In the genomic region with DNA sequence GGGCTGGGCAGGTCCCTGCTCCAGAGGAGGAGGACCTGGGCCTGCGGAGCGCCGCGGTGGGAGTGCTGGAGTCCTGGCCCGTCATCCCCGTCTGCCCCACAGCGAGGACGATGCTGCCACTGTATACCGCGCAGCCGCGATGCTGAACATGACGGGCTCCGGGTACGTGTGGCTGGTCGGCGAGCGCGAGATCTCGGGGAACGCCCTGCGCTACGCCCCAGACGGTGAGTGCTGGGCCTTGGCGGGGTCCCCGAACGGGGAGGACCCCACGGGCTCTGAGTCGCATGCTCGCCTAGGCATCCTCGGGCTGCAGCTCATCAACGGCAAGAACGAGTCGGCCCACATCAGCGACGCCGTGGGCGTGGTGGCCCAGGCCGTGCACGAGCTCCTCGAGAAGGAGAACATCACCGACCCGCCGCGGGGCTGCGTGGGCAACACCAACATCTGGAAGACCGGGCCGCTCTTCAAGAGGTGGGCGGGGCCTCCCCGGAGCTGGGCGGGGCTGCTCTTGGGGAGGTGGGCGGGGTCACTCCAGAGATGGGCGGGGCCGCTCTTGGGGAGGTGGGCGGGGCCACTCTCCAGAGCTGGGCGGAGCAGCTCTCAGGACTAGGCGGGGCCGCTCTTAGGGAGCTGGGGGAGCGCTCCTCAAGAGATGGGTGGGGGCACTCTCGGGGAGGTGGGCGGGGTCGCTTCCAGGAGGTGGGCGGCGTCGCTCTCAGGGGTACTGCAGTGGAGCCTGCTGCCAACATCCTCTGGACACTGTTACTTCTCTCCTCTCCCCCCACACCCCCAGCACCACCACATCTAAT, we compare ENCODE assay signal across 9 cellular contexts. TPM values are rescaled to one million over a fixed set of nuclear protein-coding genes. Genes with fewer than 3 reads are reported as not detected.
DNase-seq lines count a peak whose midpoint lies in the region; ATAC-seq, FAIRE-seq and TF ChIP-seq lines count a peak whose summit lies in the region.
"Had no signal": no experiment of that assay in that cellular context is flagged by ENCODE, and none has a peak within 500 bp of the region (broad histone marks: within the 10 kb centered on the region; RNA-seq: fewer than 3 reads in every experiment).

No MANE protein-coding gene starts in this region.

- no peaks in the 10 kb centered on the region for H3F3A ChIP-seq in SK-N-SH (replicated peaks; ENCODE audit: insufficient read depth)

- peaks cover 0 to 3% of the 10 kb centered on the region in 2 experiments; a peak in 1 of 4 replicates for H3K4me1 ChIP-seq in SK-N-SH (ENCODE audit: control insufficient read depth in 1 of 2, insufficient read depth in 2 of 2, low read depth in 1 of 2, low read length in 1 of 2)
- no peaks in the 10 kb centered on the region for H3K4me1 ChIP-seq in endothelial cell of umbilical vein (ENCODE audit: control insufficient read depth, extremely low read depth, insufficient read depth, low read length)
- H3K4me1 ChIP-seq in skeletal muscle satellite cell (ENCODE audit: control insufficient read depth, insufficient read depth, low read length), result peaks cover 4% of the 10 kb centered on the region

- TF ChIP-seq EP300 in SK-N-SH (IDR thresholded peaks at IDR 0.05; ENCODE audit: borderline replicate concordance in 1 of 2, low read depth in 1 of 2, low read length in 1 of 2), result no peak

- no peak for TF ChIP-seq CTCF in SK-N-SH (IDR thresholded peaks at IDR 0.05)
- no peak for TF ChIP-seq CTCF in endothelial cell of umbilical vein (IDR thresholded peaks at IDR 0.05; ENCODE audit: extremely low read depth in 1 of 2, insufficient read depth in 1 of 2, low read depth in 1 of 2, low read length in 2 of 2)

- no peaks in the 10 kb centered on the region for H3K27me3 ChIP-seq in SK-N-SH (ENCODE audit: insufficient read depth)
- H3K27me3 ChIP-seq in endothelial cell of umbilical vein (ENCODE audit: control insufficient read depth in 2 of 2, insufficient read depth in 2 of 2, low read length in 2 of 2), result peaks cover 2 to 14% of the 10 kb centered on the region in 2 experiments
- peaks cover 55% of the 10 kb centered on the region for H3K27me3 ChIP-seq in skeletal muscle satellite cell (ENCODE audit: control insufficient read depth, insufficient read depth, low read length)

- no peak for ATAC-seq in SK-N-SH treated with all-trans-retinoic acid at 6 μM for 48 hours

- no peak for TF ChIP-seq POLR2A in endothelial cell of umbilical vein (IDR thresholded peaks at IDR 0.05; ENCODE audit: low read depth, low read length)

- H3K4me2 ChIP-seq in SK-N-SH (no peak overlapping the region), endothelial cell of umbilical vein (ENCODE audit: insufficient read depth, low read length) (no peak overlapping the region), skeletal muscle satellite cell (ENCODE audit: low read length) (peak overlapping the region; percentile 91)

- no peaks in the 10 kb centered on the region for H3K9me2 ChIP-seq in SK-N-SH

- H3K4me3 ChIP-seq in SK-N-SH (ENCODE audit: low read depth in 2 of 2, low read length in 1 of 2) (no peak overlapping the region), endothelial cell of umbilical vein (replicated peaks in 1 of 3; ENCODE audit: insufficient read depth in 1 of 3, low read depth in 1 of 3, low read length in 3 of 3) (no peak overlapping the region), skeletal muscle satellite cell (ENCODE audit: low read length) (peak overlapping the region; percentile 62)

- H3K9me3 ChIP-seq in SK-N-SH, result no peaks in the 10 kb centered on the region
- no peaks in the 10 kb centered on the region for H3K9me3 ChIP-seq in endothelial cell of umbilical vein (replicated peaks; ENCODE audit: control insufficient read depth, insufficient read depth, low read length)
- no peaks in the 10 kb centered on the region for H3K9me3 ChIP-seq in skeletal muscle satellite cell (replicated peaks; ENCODE audit: low read length)

- no peak for FAIRE-seq in endothelial cell of umbilical vein (lab: Jason Lieb, UNC)
- FAIRE-seq in RCC 7860 (lab: Jason Lieb, UNC), result no peak
- FAIRE-seq: endometrium had no signal

- dilution Hi-C loops in endothelial cell of umbilical vein (cut with MboI; ENCODE audit: extremely low pct_ligation_motif_present, low sequenced_read_pairs), result no loop called here

- H3K9ac ChIP-seq in SK-N-SH (no peak overlapping the region), endothelial cell of umbilical vein (replicated peaks; ENCODE audit: extremely low read depth, insufficient read depth, low read length) (no peak overlapping the region), skeletal muscle satellite cell (ENCODE audit: low read depth, low read length) (no peak overlapping the region)

- WGBS in SK-N-SH (ENCODE audit: low lambda C conversion rate), result 82% methylated on average over 35 of the region's 65 CpGs

- POLR2A ChIA-PET in SK-N-SH (lab: Yijun Ruan, JAX), result interaction anchor here (0.7 kb wide), 1 partner anchor 394 kb away, joined by 3 read pairs; no protein-coding TSS in a partner anchor
- POLR2A ChIA-PET in endothelial cell of umbilical vein (lab: Charles Lee), result interaction anchor here (0.6 to 1.3 kb wide), 3 partner anchors 84 to 146 kb away, joined by 4 to 6 read pairs (median 5); a partner anchor contains a TSS

- no peak overlapping the region for H3K27ac ChIP-seq in SK-N-SH (ENCODE audit: low read depth in 2 of 2, low read length in 1 of 2)
- H3K27ac ChIP-seq in endothelial cell of umbilical vein (ENCODE audit: insufficient read depth, low read depth, low read length), result no peak overlapping the region

- H2AFZ ChIP-seq in SK-N-SH (ENCODE audit: low read depth), result no peak overlapping the region
- peak overlapping the region; percentile 44 for H2AFZ ChIP-seq in endothelial cell of umbilical vein (ENCODE audit: low read depth, low read length)

- H4K20me1 ChIP-seq in SK-N-SH (ENCODE audit: insufficient read depth) (no peaks in the 10 kb centered on the region), endothelial cell of umbilical vein (replicated peaks; ENCODE audit: control insufficient read depth, extremely low read depth, insufficient read depth, low read length) (no peaks in the 10 kb centered on the region)

- no peaks in the 10 kb centered on the region for H3K79me2 ChIP-seq in SK-N-SH (ENCODE audit: insufficient read depth)
- H3K79me2 ChIP-seq in endothelial cell of umbilical vein (ENCODE audit: control insufficient read depth, insufficient read depth, low read length), result no peaks in the 10 kb centered on the region

- DNase-seq in SK-N-SH, result peak; percentile 88
- peak; percentile 39 for DNase-seq in activated CD4-positive, alpha-beta T cell treated with anti-CD3 and anti-CD28 coated beads, Interleukin-2, amount 50 U/mL, for 24 hours (ENCODE audit: low read depth in 1 of 2, low spot score in 1 of 2)
- DNase-seq in endothelial cell of umbilical vein (ENCODE audit: low read depth, low spot score), result peak; percentile 21
- DNase-seq in UCSD-AML1 (lab: John Stamatoyannopoulos, UW; ENCODE audit: unreplicated experiment), result no peak
- no peak for DNase-seq in NCI-H1092 (lab: John Stamatoyannopoulos, UW)
- no peak for DNase-seq in RCC 7860 (ENCODE audit: low spot score)

- no TSS peak for BruUV-seq in endothelial cell of umbilical vein (replicated peaks; lab: Mats Ljungman, UMichigan)

- TF ChIP-seq RAD21 in SK-N-SH (IDR thresholded peaks at IDR 0.05; ENCODE audit: low read length), result no peak

- intact Hi-C loops in endothelial cell of umbilical vein (cut with micrococcal nuclease), result no loop called here

- CTCF ChIA-PET in SK-N-SH (lab: Yijun Ruan, JAX) (interaction anchor here (0.6 to 1.2 kb wide), 2 partner anchors 32 to 80 kb away, joined by 3 to 5 read pairs; a partner anchor contains a TSS), endothelial cell of umbilical vein (lab: Charles Lee) (interaction anchor here (0.7 to 2.1 kb wide), 6 partner anchors 10 to 78 kb away, joined by 3 to 5 read pairs (median 3); a partner anchor contains a TSS)

- H3K36me3 ChIP-seq in SK-N-SH (replicated peaks in 1 of 2; ENCODE audit: control insufficient read depth in 1 of 2, insufficient read depth in 2 of 2, low read length in 1 of 2) (no peaks in the 10 kb centered on the region), endothelial cell of umbilical vein (ENCODE audit: control insufficient read depth in 2 of 2, extremely low read depth in 1 of 2, insufficient read depth in 2 of 2, low read length in 2 of 2) (no peaks in the 10 kb centered on the region), skeletal muscle satellite cell (ENCODE audit: insufficient read depth, low read length) (no peaks in the 10 kb centered on the region)

- no peaks in the 10 kb centered on the region for H3K9me1 ChIP-seq in endothelial cell of umbilical vein (replicated peaks; ENCODE audit: control insufficient read depth, extremely low read depth, insufficient read depth, low read length)

RNA-seq across cellular contexts. Expression of a gene that starts 13.1 kb away (rescaled TPM):
- polyA plus RNA-seq in SK-N-SH (2012; rRNA removed) (not detected in 2 replicates), endothelial cell of umbilical vein (0.08 TPM in 1 of 2 replicates, not detected in the other)
- polyA plus RNA-seq in SK-N-SH (2012; cell fraction: cytosol; rRNA removed), result 0.05 TPM in 1 of 2 replicates, not detected in the other
- polyA plus RNA-seq in SK-N-SH (2012; cell fraction: nucleus; rRNA removed), result not detected in 2 replicates
- not detected in 2 replicates for total RNA-seq in endothelial cell of umbilical vein
- polyA plus RNA-seq in endothelial cell of umbilical vein (2011; cell fraction: cytosol; rRNA removed), result not detected in 2 replicates
- polyA plus RNA-seq in endothelial cell of umbilical vein (2011; cell fraction: nucleus; rRNA removed), result not detected in 2 replicates
- not detected in 2 replicates for polyA plus RNA-seq in endothelial cell of umbilical vein (2012)
- polyA minus RNA-seq in endothelial cell of umbilical vein, result not detected in 2 replicates
- 3.0 TPM for polyA minus RNA-seq in endothelial cell of umbilical vein (2011; cell fraction: cytosol; rRNA and poly(A)+ RNA removed)
- not detected in 2 replicates for polyA minus RNA-seq in endothelial cell of umbilical vein (2011; cell fraction: nucleus; rRNA and poly(A)+ RNA removed)
- total RNA-seq in skeletal muscle satellite cell (2012; rRNA removed), result not detected in 2 replicates

RNA-seq across cellular contexts. Expression of a gene that starts 15.1 kb away (rescaled TPM):
- not detected in 2 replicates for polyA plus RNA-seq in SK-N-SH (2012; rRNA removed)
- polyA plus RNA-seq in SK-N-SH (2012; cell fraction: cytosol; rRNA removed), result not detected in 2 replicates
- polyA plus RNA-seq in SK-N-SH (2012; cell fraction: nucleus; rRNA removed), result not detected in 2 replicates
- not detected in 2 replicates for total RNA-seq in endothelial cell of umbilical vein
- polyA plus RNA-seq in endothelial cell of umbilical vein, result not detected in 2 replicates
- not detected in 2 replicates for polyA plus RNA-seq in endothelial cell of umbilical vein (2011; cell fraction: cytosol; rRNA removed)
- polyA plus RNA-seq in endothelial cell of umbilical vein (2011; cell fraction: nucleus; rRNA removed), result not detected in 2 replicates
- polyA plus RNA-seq in endothelial cell of umbilical vein (2012), result not detected in 2 replicates
- polyA minus RNA-seq in endothelial cell of umbilical vein, result not detected in 2 replicates
- not detected for polyA minus RNA-seq in endothelial cell of umbilical vein (2011; cell fraction: cytosol; rRNA and poly(A)+ RNA removed)
- not detected in 2 replicates for polyA minus RNA-seq in endothelial cell of umbilical vein (2011; cell fraction: nucleus; rRNA and poly(A)+ RNA removed)
- total RNA-seq in skeletal muscle satellite cell (2012; rRNA removed), result not detected in 2 replicates

RNA-seq across cellular contexts. Expression of a gene that starts 17.8 kb away (rescaled TPM):
- polyA plus RNA-seq in SK-N-SH (2012; rRNA removed), result 0.03 TPM in 1 of 2 replicates, not detected in the other
- 0.03 and 0.13 TPM in 2 replicates for polyA plus RNA-seq in SK-N-SH (2012; cell fraction: cytosol; rRNA removed)
- 0.24 and 0.58 TPM in 2 replicates for polyA plus RNA-seq in SK-N-SH (2012; cell fraction: nucleus; rRNA removed)
- not detected in 2 replicates for total RNA-seq in endothelial cell of umbilical vein
- not detected in 2 replicates for polyA plus RNA-seq in endothelial cell of umbilical vein
- polyA plus RNA-seq in endothelial cell of umbilical vein (2011; cell fraction: cytosol; rRNA removed), result not detected in 2 replicates
- 0.13 and 0.18 TPM in 2 replicates for polyA plus RNA-seq in endothelial cell of umbilical vein (2011; cell fraction: nucleus; rRNA removed)
- 0.14 and 0.48 TPM in 2 replicates for polyA plus RNA-seq in endothelial cell of umbilical vein (2012)
- polyA minus RNA-seq in endothelial cell of umbilical vein, result 0.04 TPM in 1 of 2 replicates, not detected in the other
- 2.7 TPM for polyA minus RNA-seq in endothelial cell of umbilical vein (2011; cell fraction: cytosol; rRNA and poly(A)+ RNA removed)
- not detected in 2 replicates for polyA minus RNA-seq in endothelial cell of umbilical vein (2011; cell fraction: nucleus; rRNA and poly(A)+ RNA removed)
- total RNA-seq in skeletal muscle satellite cell (2012; rRNA removed), result under 0.01 TPM in 1 of 2 replicates, not detected in the other

RNA-seq across cellular contexts. Expression of a gene that starts 31.6 kb away (rescaled TPM):
- polyA plus RNA-seq in SK-N-SH (2012; rRNA removed), result 35.1 and 37.7 TPM in 2 replicates
- 8.3 and 13.2 TPM in 2 replicates for polyA plus RNA-seq in SK-N-SH (2012; cell fraction: cytosol; rRNA removed)
- 195 and 222 TPM in 2 replicates for polyA plus RNA-seq in SK-N-SH (2012; cell fraction: nucleus; rRNA removed)
- 69.2 and 70.0 TPM in 2 replicates for total RNA-seq in endothelial cell of umbilical vein
- polyA plus RNA-seq in endothelial cell of umbilical vein, result 44.8 and 57.5 TPM in 2 replicates
- 20.7 and 26.9 TPM in 2 replicates for polyA plus RNA-seq in endothelial cell of umbilical vein (2011; cell fraction: cytosol; rRNA removed)
- 210 and 226 TPM in 2 replicates for polyA plus RNA-seq in endothelial cell of umbilical vein (2011; cell fraction: nucleus; rRNA removed)
- polyA plus RNA-seq in endothelial cell of umbilical vein (2012), result 36.4 and 41.9 TPM in 2 replicates
- polyA minus RNA-seq in endothelial cell of umbilical vein, result 30.7 and 36.8 TPM in 2 replicates
- polyA minus RNA-seq in endothelial cell of umbilical vein (2011; cell fraction: cytosol; rRNA and poly(A)+ RNA removed), result 81.3 TPM
- 51.5 and 52.1 TPM in 2 replicates for polyA minus RNA-seq in endothelial cell of umbilical vein (2011; cell fraction: nucleus; rRNA and poly(A)+ RNA removed)
- total RNA-seq in skeletal muscle satellite cell (2012; rRNA removed), result 17.5 and 21.5 TPM in 2 replicates

RNA-seq across cellular contexts. Expression of a gene that starts 31.7 kb away (rescaled TPM):
- polyA plus RNA-seq in SK-N-SH (2012; rRNA removed) (100 and 124 TPM in 2 replicates), endothelial cell of umbilical vein (146 and 162 TPM in 2 replicates)
- 63.2 and 93.5 TPM in 2 replicates for polyA plus RNA-seq in SK-N-SH (2012; cell fraction: cytosol; rRNA removed)
- polyA plus RNA-seq in SK-N-SH (2012; cell fraction: nucleus; rRNA removed), result 49.5 and 65.7 TPM in 2 replicates
- 89.0 and 90.5 TPM in 2 replicates for total RNA-seq in endothelial cell of umbilical vein
- 105 and 133 TPM in 2 replicates for polyA plus RNA-seq in endothelial cell of umbilical vein (2011; cell fraction: cytosol; rRNA removed)
- polyA plus RNA-seq in endothelial cell of umbilical vein (2011; cell fraction: nucleus; rRNA removed), result 40.9 and 47.5 TPM in 2 replicates
- 64.0 and 77.7 TPM in 2 replicates for polyA plus RNA-seq in endothelial cell of umbilical vein (2012)
- 21.4 and 27.1 TPM in 2 replicates for polyA minus RNA-seq in endothelial cell of umbilical vein
- 54.2 TPM for polyA minus RNA-seq in endothelial cell of umbilical vein (2011; cell fraction: cytosol; rRNA and poly(A)+ RNA removed)
- 7.1 and 9.3 TPM in 2 replicates for polyA minus RNA-seq in endothelial cell of umbilical vein (2011; cell fraction: nucleus; rRNA and poly(A)+ RNA removed)
- 64.6 and 103 TPM in 2 replicates for total RNA-seq in skeletal muscle satellite cell (2012; rRNA removed)

Comparison
In these comparisons a context has a peak if more than half of its experiments do, and no peak if none do; other contexts are left out.
1. DNase-seq: peak in SK-N-SH (single experiment), activated CD4-positive, alpha-beta T cell treated with anti-CD3 and anti-CD28 coated beads, Interleukin-2, amount 50 U/mL, for 24 hours (2 of 2) and endothelial cell of umbilical vein (single experiment); none in UCSD-AML1 (single experiment), NCI-H1092 (single experiment) and RCC 7860 (single experiment).